15 cellular contexts compared by ENCODE assay signal in genomic region chr10:116316533-116316932, GRCh38. TPM values are rescaled to one million over a fixed set of nuclear protein-coding genes. Genes with fewer than 3 reads are reported as not detected.
DNase-seq lines count a peak whose midpoint lies in the region; ATAC-seq, FAIRE-seq and TF ChIP-seq lines count a peak whose summit lies in the region.
"Had no signal": no experiment of that assay in that cellular context is flagged by ENCODE, and none has a peak within 500 bp of the region (broad histone marks: within the 10 kb centered on the region; RNA-seq: fewer than 3 reads in every experiment).

No MANE protein-coding gene starts in this region.

- DNase-seq in GM12891 (ENCODE audit: insufficient read length, low spot score): no peak
- peak; percentile 85 for DNase-seq in NCI-H82 (lab: John Stamatoyannopoulos, UW)
- no peak for DNase-seq in immature natural killer cell
- DNase-seq in SIG-M5 (lab: John Stamatoyannopoulos, UW): no peak
- no peak for DNase-seq in central memory CD4-positive, alpha-beta T cell
- DNase-seq in NCI-H187 (lab: John Stamatoyannopoulos, UW): no peak
- DNase-seq: activated naive CD4-positive, alpha-beta T cell treated with anti-CD3 and anti-CD28 coated beads, Interleukin-2, amount 10 ng/mL, durations not matched to agents 7 days and 5 days; heart right ventricle; left lung; small intestine had no signal

- H3K4me1 Mint-ChIP-seq in immature natural killer cell: peaks cover 0 to 15% of the 10 kb centered on the region in 2 donors
- H3K4me1 Mint-ChIP-seq: activated naive CD4-positive, alpha-beta T cell treated with anti-CD3 and anti-CD28 coated beads, Interleukin-2, amount 10 ng/mL, durations not matched to agents 7 days and 5 days had no signal

- TF ChIP-seq POLR2A in GM12891 (IDR thresholded peaks at IDR 0.05; ENCODE audit: low read depth, low read length): no peak

- ATAC-seq in HG02610 (IDR thresholded peaks at IDR 0.05; ENCODE audit: unreplicated experiment): peak; percentile 35
- no peak for ATAC-seq in HG02970 (IDR thresholded peaks at IDR 0.05; ENCODE audit: low FRiP score, unreplicated experiment)
- ATAC-seq: heart right ventricle, left lung had no signal

- peak overlapping the region in 3 of 5 donors; percentile 18 to 50 (median 31) for H3K4me3 Mint-ChIP-seq in immature natural killer cell
- H3K4me3 Mint-ChIP-seq: activated naive CD4-positive, alpha-beta T cell treated with anti-CD3 and anti-CD28 coated beads, Interleukin-2, amount 10 ng/mL, durations not matched to agents 7 days and 5 days; CD14-positive monocyte; neural crest cell had no signal

- FAIRE-seq in GM12891 (lab: Jason Lieb, UNC): no peak
- FAIRE-seq: small intestine, TTC549 had no signal

- peak overlapping the region in 1 of 6 donors; percentile 50 for H3K27ac Mint-ChIP-seq in immature natural killer cell
- H3K27ac Mint-ChIP-seq: activated naive CD4-positive, alpha-beta T cell treated with anti-CD3 and anti-CD28 coated beads, Interleukin-2, amount 10 ng/mL, durations not matched to agents 7 days and 5 days; CD14-positive monocyte had no signal

- peaks cover 0 to 7% (median 0%) of the 10 kb centered on the region in 6 donors for H3K9me3 Mint-ChIP-seq in immature natural killer cell
- H3K9me3 Mint-ChIP-seq: activated naive CD4-positive, alpha-beta T cell treated with anti-CD3 and anti-CD28 coated beads, Interleukin-2, amount 10 ng/mL, durations not matched to agents 7 days and 5 days; neural crest cell had no signal

- H3K27me3 Mint-ChIP-seq in immature natural killer cell (ENCODE audit: low read depth in 3 of 3): no peaks in the 10 kb centered on the region
- H3K27me3 Mint-ChIP-seq: activated naive CD4-positive, alpha-beta T cell treated with anti-CD3 and anti-CD28 coated beads, Interleukin-2, amount 10 ng/mL, durations not matched to agents 7 days and 5 days had no signal

- H3K36me3 Mint-ChIP-seq in immature natural killer cell: no peaks in the 10 kb centered on the region
- H3K36me3 Mint-ChIP-seq: activated naive CD4-positive, alpha-beta T cell treated with anti-CD3 and anti-CD28 coated beads, Interleukin-2, amount 10 ng/mL, durations not matched to agents 7 days and 5 days; CD14-positive monocyte had no signal

TF ChIP-seq in GM12891, 5 proteins besides CTCF, POLR2A, EP300 and RAD21:
- TF ChIP-seq POLR2AphosphoS5 (IDR thresholded peaks at IDR 0.05; ENCODE audit: low read depth, low read length) (no peak), PAX5 (IDR thresholded peaks at IDR 0.05; ENCODE audit: insufficient read depth, low read length, severe bottlenecking) (no peak), SPI1 (IDR thresholded peaks at IDR 0.05; ENCODE audit: low read depth, low read length) (0 out of 2 replicates have a peak, but pooled peaks have one; percentile 11)

RNA-seq across cellular contexts. Expression of gene CCDC172, which starts 7.7 kb away (rescaled TPM):
- polyA plus RNA-seq in GM12891 (2012; ENCODE audit: low read depth, missing spikeins): not detected
- not detected for polyA plus RNA-seq in immature natural killer cell
- polyA plus RNA-seq: CD14-positive monocyte, heart right ventricle, small intestine had no signal

RNA-seq across cellular contexts. Expression of gene GFRA1, which starts 43.5 kb away (rescaled TPM):
- polyA plus RNA-seq in GM12891 (2012; ENCODE audit: low read depth, missing spikeins): 0.01 TPM
- polyA plus RNA-seq in immature natural killer cell: not detected
- polyA plus RNA-seq: CD14-positive monocyte had no signal
